In genomic region chr11:73579641-73580434, GRCh38 we compare ENCODE assay signal across 21 cellular contexts. TPM values are rescaled to one million over a fixed set of nuclear protein-coding genes. Genes with fewer than 3 reads are reported as not detected.
DNase-seq lines count a peak whose midpoint lies in the region; ATAC-seq and TF ChIP-seq lines count a peak whose summit lies in the region.
"Had no signal": no experiment of that assay in that cellular context is flagged by ENCODE, and none has a peak within 500 bp of the region (broad histone marks: within the 10 kb centered on the region; RNA-seq: fewer than 3 reads in every experiment).

No MANE protein-coding gene starts in this region.

- H3K4ac ChIP-seq in mesenchymal stem cell (ENCODE audit: low read depth in 1 of 2, low read length in 2 of 2), result no peak overlapping the region

- DNase-seq in stimulated activated naive CD8-positive, alpha-beta T cell treated with anti-CD3 and anti-CD28 coated beads, Interleukin-15, Interleukin-2, amounts not matched to agents 100 U/mL and 50 U/mL, for 24 hours, result no peak
- DNase-seq in amniotic epithelial cell (ENCODE audit: low read depth), result peak; percentile 20
- no peak for DNase-seq in mesenchymal stem cell
- DNase-seq in BE2C, result no peak
- no peak for DNase-seq in right atrium auricular region (ENCODE audit: low spot score)
- DNase-seq: CD4-positive, CD25-positive, alpha-beta regulatory T cell; DND-41; Karpas-422; NCI-H1694 treated with DMSO at 0.1 percent for 48 hours; NCI-H2081 treated with DMSO at 0.1 percent for 48 hours; NCI-H2171 treated with DMSO at 0.1 percent for 48 hours; NCI-H446; NCI-H526 treated with DMSO at 0.1 percent for 48 hours; PC-3; SHP77 treated with DMSO at 0.1 percent for 48 hours; SW 1271 had no signal

- H3K27ac Mint-ChIP-seq in stimulated activated naive CD8-positive, alpha-beta T cell treated with anti-CD3 and anti-CD28 coated beads, Interleukin-15, Interleukin-2, amounts not matched to agents 100 ng/mL and 50 ng/mL, for 24 hours, result peak overlapping the region; percentile 34
- H3K27ac Mint-ChIP-seq: GM23338 had no signal

- H3K27me3 Mint-ChIP-seq in stimulated activated naive CD8-positive, alpha-beta T cell treated with anti-CD3 and anti-CD28 coated beads, Interleukin-15, Interleukin-2, amounts not matched to agents 100 ng/mL and 50 ng/mL, for 24 hours, result no peaks in the 10 kb centered on the region
- H3K27me3 Mint-ChIP-seq: CD4-positive, CD25-positive, alpha-beta regulatory T cell; IgD-negative memory B cell had no signal

- H3K4me3 Mint-ChIP-seq in stimulated activated naive CD8-positive, alpha-beta T cell treated with anti-CD3 and anti-CD28 coated beads, Interleukin-15, Interleukin-2, amounts not matched to agents 100 ng/mL and 50 ng/mL, for 24 hours, result no peak overlapping the region
- H3K4me3 Mint-ChIP-seq: CD4-positive, CD25-positive, alpha-beta regulatory T cell; GM23338; IgD-negative memory B cell had no signal

- H3K23ac ChIP-seq in mesenchymal stem cell (ENCODE audit: low read length in 2 of 2), result no peak overlapping the region

- peaks cover 29% of the 10 kb centered on the region for H3K79me1 ChIP-seq in mesenchymal stem cell (replicated peaks; ENCODE audit: low read length, poor library complexity, severe bottlenecking)

- H3K4me1 ChIP-seq in mesenchymal stem cell (ENCODE audit: control insufficient read depth, insufficient read depth, low read depth, low read length) (no peaks in the 10 kb centered on the region), BE2C (no peaks in the 10 kb centered on the region), right atrium auricular region (peaks cover 0 to 4% of the 10 kb centered on the region in 2 donors)

- no peaks in the 10 kb centered on the region for H3K36me3 ChIP-seq in mesenchymal stem cell (ENCODE audit: control insufficient read depth in 1 of 2, insufficient read depth in 2 of 2, low read depth in 1 of 2, low read length in 2 of 2)
- peaks cover 2% of the 10 kb centered on the region; the same call in 1 of the 2 replicates for H3K36me3 ChIP-seq in BE2C
- no peaks in the 10 kb centered on the region for H3K36me3 ChIP-seq in right atrium auricular region
- H3K36me3 ChIP-seq: HAP-1 had no signal

- 94% methylated on average over 8 of the region's 8 CpGs for whole genome bisulfite sequencing in mesenchymal stem cell

- H2BK5ac ChIP-seq in mesenchymal stem cell (ENCODE audit: low read depth, low read length, poor library complexity, severe bottlenecking), result no peak overlapping the region

- no peak overlapping the region for H3K14ac ChIP-seq in mesenchymal stem cell (ENCODE audit: low read length in 2 of 2)

- no peak overlapping the region for H2AFZ ChIP-seq in mesenchymal stem cell (ENCODE audit: low read depth, low read length)
- H2AFZ ChIP-seq: GM23338 had no signal

- H3K27me3 ChIP-seq in mesenchymal stem cell (ENCODE audit: control insufficient read depth in 1 of 2, insufficient read depth in 1 of 2, low read length in 2 of 2) (no peaks in the 10 kb centered on the region), BE2C (no peaks in the 10 kb centered on the region), right atrium auricular region (no peaks in the 10 kb centered on the region)

- H2AK5ac ChIP-seq in mesenchymal stem cell (ENCODE audit: low read length, severe bottlenecking), result no peak overlapping the region

- H3K18ac ChIP-seq in mesenchymal stem cell (ENCODE audit: low read depth in 1 of 2, low read length in 2 of 2), result no peak overlapping the region

- H3K27ac ChIP-seq in mesenchymal stem cell (ENCODE audit: low read length, poor library complexity, severe bottlenecking), result no peak overlapping the region
- H3K27ac ChIP-seq in right atrium auricular region, result no peak overlapping the region

- TF ChIP-seq CTCF in BE2C (IDR thresholded peaks at IDR 0.05; ENCODE audit: low read depth, low read length), result no peak
- TF ChIP-seq CTCF in right atrium auricular region (IDR thresholded peaks at IDR 0.05), result no peak

- H3K9ac ChIP-seq in mesenchymal stem cell (ENCODE audit: low read length), result no peak overlapping the region

- no peak overlapping the region for H3K4me3 ChIP-seq in mesenchymal stem cell (ENCODE audit: insufficient read depth in 1 of 2, low read depth in 1 of 2, low read length in 2 of 2)
- H3K4me3 ChIP-seq in BE2C (ENCODE audit: low read depth, low read length), result no peak overlapping the region
- H3K4me3 ChIP-seq in right atrium auricular region, result no peak overlapping the region
- H3K4me3 ChIP-seq: GM23338, HAP-1 had no signal

- H2BK15ac ChIP-seq in mesenchymal stem cell (ENCODE audit: low read depth, poor library complexity, severe bottlenecking), result no peak overlapping the region

- no peak overlapping the region for H2BK12ac ChIP-seq in mesenchymal stem cell (ENCODE audit: low read length in 2 of 2)

- no peak overlapping the region for H4K8ac ChIP-seq in mesenchymal stem cell (ENCODE audit: low read length)

- no peaks in the 10 kb centered on the region for H3K9me3 Mint-ChIP-seq in stimulated activated naive CD8-positive, alpha-beta T cell treated with anti-CD3 and anti-CD28 coated beads, Interleukin-15, Interleukin-2, amounts not matched to agents 100 ng/mL and 50 ng/mL, for 24 hours
- H3K9me3 Mint-ChIP-seq: CD4-positive, CD25-positive, alpha-beta regulatory T cell; GM23338; IgD-negative memory B cell had no signal

- no peak overlapping the region for H2BK120ac ChIP-seq in mesenchymal stem cell (ENCODE audit: low read depth, low read length)

- H4K91ac ChIP-seq in mesenchymal stem cell (ENCODE audit: low read length), result peak overlapping the region; percentile 34

- H3K4me2 ChIP-seq in mesenchymal stem cell (ENCODE audit: low read length, poor library complexity, severe bottlenecking), result no peak overlapping the region

- peaks cover 24% of the 10 kb centered on the region for H3K4me1 Mint-ChIP-seq in stimulated activated naive CD8-positive, alpha-beta T cell treated with anti-CD3 and anti-CD28 coated beads, Interleukin-15, Interleukin-2, amounts not matched to agents 100 ng/mL and 50 ng/mL, for 24 hours (ENCODE audit: low read depth)

- H3K36me3 Mint-ChIP-seq in stimulated activated naive CD8-positive, alpha-beta T cell treated with anti-CD3 and anti-CD28 coated beads, Interleukin-15, Interleukin-2, amounts not matched to agents 100 ng/mL and 50 ng/mL, for 24 hours (ENCODE audit: low read depth), result peaks cover 5% of the 10 kb centered on the region

- no peak for ATAC-seq in stimulated activated naive CD8-positive, alpha-beta T cell treated with anti-CD3 and anti-CD28 coated beads, Interleukin-15, Interleukin-2, amounts not matched to agents 100 U/mL and 50 U/mL, for 24 hours
- ATAC-seq in HG02759 (IDR thresholded peaks at IDR 0.05; ENCODE audit: unreplicated experiment), result no peak
- ATAC-seq: GM23338, PC-3 had no signal

- H3K9me3 ChIP-seq in mesenchymal stem cell (ENCODE audit: control insufficient read depth, low read length) (no peaks in the 10 kb centered on the region), BE2C (no peaks in the 10 kb centered on the region), right atrium auricular region (no peaks in the 10 kb centered on the region)
- H3K9me3 ChIP-seq: HAP-1 had no signal

RNA-seq across cellular contexts. Expression of gene FAM168A, which starts 18.1 kb away (rescaled TPM):
- 22.5 TPM for polyA plus RNA-seq in mesenchymal stem cell (2013, experiment 1 of 2)
- polyA plus RNA-seq in mesenchymal stem cell (2013, experiment 2 of 2), result 20.6 TPM
- 32.2 TPM for polyA plus RNA-seq in BE2C (2012; ENCODE audit: insufficient read depth, insufficient read length, low read depth)
- 10 to 100 TPM; 30.9 to 40.8 TPM for total RNA-seq in right atrium auricular region
